ENCODE assay signal across 8 cellular contexts in the genomic region with DNA sequence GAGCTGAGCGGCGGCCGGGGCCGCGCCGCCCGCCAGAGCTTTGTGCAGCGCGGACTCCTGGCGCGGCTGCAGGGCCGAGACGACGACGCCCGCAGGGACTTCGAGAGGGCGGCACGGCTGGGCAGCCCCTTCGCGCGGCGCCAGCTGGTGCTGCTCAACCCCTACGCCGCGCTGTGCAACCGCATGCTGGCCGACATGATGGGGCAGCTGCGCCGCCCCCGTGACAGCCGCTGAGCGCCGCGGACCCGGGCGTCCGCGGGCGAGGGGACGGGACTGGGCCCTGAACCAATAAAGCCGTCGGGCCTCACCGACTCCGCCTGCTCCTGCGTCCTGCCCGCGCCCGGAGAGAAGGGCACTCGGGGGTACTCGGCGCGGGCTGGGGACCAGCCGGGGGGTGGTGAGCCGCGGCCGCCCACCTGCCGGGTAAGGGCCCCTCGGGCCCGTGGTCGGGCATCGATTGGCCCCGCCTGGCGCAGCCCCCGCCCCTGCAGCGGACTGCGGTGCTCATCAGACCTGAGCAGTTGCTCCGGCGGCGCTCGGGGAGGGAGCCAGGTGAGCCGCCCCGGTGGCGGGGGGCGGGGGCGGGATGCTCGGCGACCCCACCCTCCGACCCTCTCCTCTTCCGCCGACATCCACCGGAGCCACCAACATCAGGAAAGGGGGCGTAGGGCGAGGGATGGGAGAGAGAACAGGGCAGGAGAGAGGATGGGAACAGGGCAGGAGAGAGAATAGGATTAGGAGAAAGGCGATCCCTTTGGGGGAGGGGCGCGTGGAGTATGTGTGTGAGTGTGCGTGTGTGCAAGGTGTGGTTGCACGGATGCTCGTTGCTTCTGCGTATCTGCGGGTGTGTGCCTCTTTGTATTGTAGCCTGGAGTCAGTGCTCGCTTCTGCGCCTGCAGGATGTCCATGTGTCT. TPM values are rescaled to one million over a fixed set of nuclear protein-coding genes. Genes with fewer than 3 reads are reported as not detected.
DNase-seq lines count a peak whose midpoint lies in the region; ATAC-seq and TF ChIP-seq lines count a peak whose summit lies in the region.

TMEM25 (plus strand) TSS at position 510 of the 914 bp plus-strand sequence. CDS start 610 bp downstream, outside the sequence.

- no peaks in the 10 kb centered on the region for H3K27me3 ChIP-seq in CD4-positive, alpha-beta memory T cell (ENCODE audit: insufficient read depth, low read length)
- peaks cover 11% of the 10 kb centered on the region; the same call in 1 of the 2 replicates for H3K27me3 ChIP-seq in iPS-20b (ENCODE audit: insufficient read depth, low read length)
- no peaks in the 10 kb centered on the region for H3K27me3 ChIP-seq in skeletal muscle satellite cell (ENCODE audit: control insufficient read depth, insufficient read depth, low read length)

- CTCF ChIA-PET in CD4-positive, alpha-beta memory T cell (lab: Charles Lee; ENCODE audit: partially characterized antibody): no interaction called here

- peak within 1 kb of the TSS; percentile 91 to 98 (median 93) for H3K4me3 Mint-ChIP-seq in CD4-positive, alpha-beta memory T cell
- peak within 1 kb of the TSS; percentile 95 to 99 (median 99) for H3K4me3 Mint-ChIP-seq in brain

- intact Hi-C loops in CD4-positive, alpha-beta memory T cell (cut with micrococcal nuclease): loop anchor here (5.0 kb wide), 1 partner anchor 36 kb away; the partner anchor contains the start of gene IFT46

- ATAC-seq in GM19468 (IDR thresholded peaks at IDR 0.05; ENCODE audit: extremely low read depth, unreplicated experiment) (peak; percentile 16), HG03025 (IDR thresholded peaks at IDR 0.05; ENCODE audit: low FRiP score, unreplicated experiment) (no peak)

- peaks cover 0 to 8% of the 10 kb centered on the region in 2 donors for H3K36me3 Mint-ChIP-seq in CD4-positive, alpha-beta memory T cell
- peaks cover 16% of the 10 kb centered on the region for H3K36me3 Mint-ChIP-seq in brain

- peaks cover 0 to 2% (median 0%) of the 10 kb centered on the region in 8 donors for H3K9me3 Mint-ChIP-seq in CD4-positive, alpha-beta memory T cell
- H3K9me3 Mint-ChIP-seq in brain: peaks cover 0 to 2% (median 0%) of the 10 kb centered on the region in 5 experiments

- H3K4me3 ChIP-seq in CD4-positive, alpha-beta memory T cell (ENCODE audit: low read length in 2 of 2): peak within 1 kb of the TSS; percentile 65 to 77
- H3K4me3 ChIP-seq in LNCaP clone FGC (ENCODE audit: low read depth, low read length) (peak within 1 kb of the TSS; percentile 68), iPS-20b (ENCODE audit: low read length) (peak within 1 kb of the TSS; percentile 98), skeletal muscle satellite cell (ENCODE audit: low read length) (peak within 1 kb of the TSS; percentile 81)

- H3K4me1 ChIP-seq in CD4-positive, alpha-beta memory T cell (ENCODE audit: insufficient read depth, low read length): peaks cover 32% of the 10 kb centered on the region
- H3K4me1 ChIP-seq in iPS-20b (ENCODE audit: insufficient read depth, low read length): peaks cover 8% of the 10 kb centered on the region
- H3K4me1 ChIP-seq in skeletal muscle satellite cell (ENCODE audit: control insufficient read depth, insufficient read depth, low read length): peaks cover 12% of the 10 kb centered on the region

- peak within 1 kb of the TSS; percentile 65 for H3K27ac ChIP-seq in CD4-positive, alpha-beta memory T cell (ENCODE audit: low read depth, low read length)
- no peak within 1 kb of the TSS for H3K27ac ChIP-seq in iPS-20b (ENCODE audit: low read length)

- POLR2A ChIA-PET in CD4-positive, alpha-beta memory T cell (lab: Charles Lee; ENCODE audit: partially characterized antibody): interaction anchor here (0.5 to 1.5 kb wide), 6 partner anchors 8 to 171 kb away, joined by 3 to 10 read pairs (median 3); partner anchors contain the start of genes ARCN1, KMT2A and UBE4A

- H3K4me2 ChIP-seq in skeletal muscle satellite cell (ENCODE audit: low read length): peak within 1 kb of the TSS; percentile 94

- peaks cover 19 to 47% (median 31%) of the 10 kb centered on the region in 4 donors for H3K4me1 Mint-ChIP-seq in CD4-positive, alpha-beta memory T cell
- peaks cover 31% of the 10 kb centered on the region for H3K4me1 Mint-ChIP-seq in brain

- no peaks in the 10 kb centered on the region for H3K27me3 Mint-ChIP-seq in CD4-positive, alpha-beta memory T cell
- H3K27me3 Mint-ChIP-seq in brain: no peaks in the 10 kb centered on the region

- H3K36me3 ChIP-seq in CD4-positive, alpha-beta memory T cell (ENCODE audit: insufficient read depth, low read length): no peaks in the 10 kb centered on the region
- H3K36me3 ChIP-seq in iPS-20b (ENCODE audit: insufficient read depth, low read depth, low read length): no peaks in the 10 kb centered on the region
- H3K36me3 ChIP-seq in skeletal muscle satellite cell (ENCODE audit: insufficient read depth, low read length): no peaks in the 10 kb centered on the region

- H3K9me3 ChIP-seq in CD4-positive, alpha-beta memory T cell (ENCODE audit: control insufficient read depth in 1 of 2, low read length in 2 of 2): no peaks in the 10 kb centered on the region
- H3K9me3 ChIP-seq in iPS-20b (ENCODE audit: insufficient read depth, low read depth, low read length): no peaks in the 10 kb centered on the region
- no peaks in the 10 kb centered on the region for H3K9me3 ChIP-seq in skeletal muscle satellite cell (replicated peaks; ENCODE audit: low read length)

- TF ChIP-seq CTCF in LNCaP clone FGC (IDR thresholded peaks at IDR 0.05; ENCODE audit: control insufficient read depth, extremely low read depth, insufficient read depth): no peak
- no peak for TF ChIP-seq CTCF in brain (conservative IDR thresholded peaks at IDR 0.05)

- H3K27ac Mint-ChIP-seq in CD4-positive, alpha-beta memory T cell: peak within 1 kb of the TSS; percentile 84 to 97 (median 92)
- peak within 1 kb of the TSS; percentile 97 to 99 (median 99) for H3K27ac Mint-ChIP-seq in brain

- H3K9ac ChIP-seq in iPS-20b (ENCODE audit: low read depth, low read length) (peak within 1 kb of the TSS; percentile 81; the same call in 1 of the 2 replicates), skeletal muscle satellite cell (ENCODE audit: low read depth, low read length) (peak within 1 kb of the TSS; percentile 71)

- peak; percentile 68 to 78 (median 72) for DNase-seq in CD4-positive, alpha-beta memory T cell
- DNase-seq in LNCaP clone FGC (ENCODE audit: low read depth): no peak
- DNase-seq in UCSD-AML1 (lab: John Stamatoyannopoulos, UW; ENCODE audit: unreplicated experiment): peak; percentile 78

RNA-seq across cellular contexts. Expression of gene TMEM25, which starts in this region (rescaled TPM):
- 10 to 100 TPM; 19.5 to 20.0 TPM for total RNA-seq in CD4-positive, alpha-beta memory T cell
- 10 to 100 TPM; 16.5 to 26.5 TPM for polyA plus RNA-seq in CD4-positive, alpha-beta memory T cell
- 48.7 TPM for polyA plus RNA-seq in brain (ENCODE audit: insufficient read depth, low read depth, low replicate concordance)
- total RNA-seq in skeletal muscle satellite cell (2012; rRNA removed): 3.9 and 4.6 TPM in 2 replicates
